ENCODE assay signal across 8 cellular contexts in genomic region chr13:74290324-74290773, GRCh38.
DNase-seq lines count a peak whose midpoint lies in the region; ATAC-seq and TF ChIP-seq lines count a peak whose summit lies in the region.

No MANE protein-coding gene starts in this region.

- TF ChIP-seq CTCF in left ventricle myocardium inferior (IDR thresholded peaks at IDR 0.05; ENCODE audit: borderline replicate concordance) = no peak
- TF ChIP-seq CTCF in nephron progenitor cell (IDR thresholded peaks at IDR 0.05) = no peak

- H3K27ac Mint-ChIP-seq in CD4-positive, CD25-positive, alpha-beta regulatory T cell = peak overlapping the region; percentile 3 to 88 (median 68)
- H3K27ac Mint-ChIP-seq in nephron progenitor cell = no peak overlapping the region

- intact Hi-C loops in left ventricle myocardium inferior (cut with micrococcal nuclease) = no loop called here

- H3K27me3 Mint-ChIP-seq in CD4-positive, CD25-positive, alpha-beta regulatory T cell = peaks cover 4% of the 10 kb centered on the region
- H3K27me3 Mint-ChIP-seq in nephron progenitor cell (ENCODE audit: low read depth, poor library complexity) = no peaks in the 10 kb centered on the region

- peak; percentile 43 to 80 (median 63) for DNase-seq in CD4-positive, CD25-positive, alpha-beta regulatory T cell
- peak; percentile 85 for DNase-seq in NCI-H774 (lab: John Stamatoyannopoulos, UW)
- peak; percentile 14 for DNase-seq in activated naive CD8-positive, alpha-beta T cell treated with anti-CD3 and anti-CD28 coated beads, Interleukin-2, amount 50 U/mL, for 16 hours (ENCODE audit: low read depth, low spot score)
- DNase-seq in left ventricle myocardium inferior = no peak
- DNase-seq in renal cortical epithelial cell (ENCODE audit: low read depth) = peak; percentile 98
- DNase-seq in nephron progenitor cell = no peak

- peaks cover 37% of the 10 kb centered on the region for H3K4me1 ChIP-seq in CD4-positive, CD25-positive, alpha-beta regulatory T cell (ENCODE audit: control insufficient read depth, insufficient read depth, low read length, poor library complexity, severe bottlenecking)
- H3K4me1 ChIP-seq in left ventricle myocardium inferior = peaks cover 30% of the 10 kb centered on the region

- H3K9me3 ChIP-seq in CD4-positive, CD25-positive, alpha-beta regulatory T cell (ENCODE audit: control insufficient read depth in 2 of 2, low read length in 2 of 2) = no peaks in the 10 kb centered on the region
- H3K9me3 ChIP-seq in left ventricle myocardium inferior (replicated peaks) = no peaks in the 10 kb centered on the region

- H3K27ac ChIP-seq in CD4-positive, CD25-positive, alpha-beta regulatory T cell (ENCODE audit: insufficient read depth, low read length, poor library complexity, severe bottlenecking) = no peak overlapping the region
- peak overlapping the region; percentile 24 for H3K27ac ChIP-seq in left ventricle myocardium inferior (replicated peaks)

- H3K4me3 Mint-ChIP-seq in CD4-positive, CD25-positive, alpha-beta regulatory T cell = peak overlapping the region; percentile 16 to 53 (median 28)
- H3K4me3 Mint-ChIP-seq in nephron progenitor cell = no peak overlapping the region

- no peaks in the 10 kb centered on the region for H3K27me3 ChIP-seq in CD4-positive, CD25-positive, alpha-beta regulatory T cell (ENCODE audit: control insufficient read depth, insufficient read depth, low read length)
- no peaks in the 10 kb centered on the region for H3K27me3 ChIP-seq in left ventricle myocardium inferior (ENCODE audit: low read depth)

- no peak overlapping the region for H3K4me3 ChIP-seq in CD4-positive, CD25-positive, alpha-beta regulatory T cell (ENCODE audit: low read depth, low read length)
- peak overlapping the region; percentile 52 for H3K4me3 ChIP-seq in left ventricle myocardium inferior

- no peaks in the 10 kb centered on the region for H3K36me3 ChIP-seq in CD4-positive, CD25-positive, alpha-beta regulatory T cell (ENCODE audit: control insufficient read depth, insufficient read depth, low read length)
- H3K36me3 ChIP-seq in left ventricle myocardium inferior = no peaks in the 10 kb centered on the region

- peak; percentile 64 to 78 for ATAC-seq in CD4-positive, CD25-positive, alpha-beta regulatory T cell (ENCODE audit: low read depth in 2 of 2)
- ATAC-seq in GM19328 (IDR thresholded peaks at IDR 0.05; ENCODE audit: unreplicated experiment) = peak; percentile 68
- peak; percentile 81 for ATAC-seq in HG03342 (IDR thresholded peaks at IDR 0.05; ENCODE audit: unreplicated experiment)

- H3K4me1 Mint-ChIP-seq in CD4-positive, CD25-positive, alpha-beta regulatory T cell = peaks cover 34 to 83% (median 41%) of the 10 kb centered on the region in 4 donors
- peaks cover 51% of the 10 kb centered on the region for H3K4me1 Mint-ChIP-seq in nephron progenitor cell

- H3K9me3 Mint-ChIP-seq in CD4-positive, CD25-positive, alpha-beta regulatory T cell = no peaks in the 10 kb centered on the region
- H3K9me3 Mint-ChIP-seq in nephron progenitor cell = no peaks in the 10 kb centered on the region

- H3K36me3 Mint-ChIP-seq in CD4-positive, CD25-positive, alpha-beta regulatory T cell = peaks cover 20% of the 10 kb centered on the region
- no peaks in the 10 kb centered on the region for H3K36me3 Mint-ChIP-seq in nephron progenitor cell (ENCODE audit: low read depth)

Comparison
In these comparisons a context has a peak if more than half of its experiments do, and no peak if none do; other contexts are left out.
1. DNase-seq: peak in CD4-positive, CD25-positive, alpha-beta regulatory T cell (3 of 3), NCI-H774 (single experiment), activated naive CD8-positive, alpha-beta T cell treated with anti-CD3 and anti-CD28 coated beads, Interleukin-2, amount 50 U/mL, for 16 hours (single experiment) and renal cortical epithelial cell (single experiment); none in left ventricle myocardium inferior (single experiment) and nephron progenitor cell (single experiment).
2. Peak in every context shown above with its lines, with median percentiles within 50 percentile points of each other: ATAC-seq.